12 cellular contexts compared by ENCODE assay signal in genomic region chr6:72382602-72383529, GRCh38.
DNase-seq lines count a peak whose midpoint lies in the region; ATAC-seq and TF ChIP-seq lines count a peak whose summit lies in the region.
"Had no signal": no experiment of that assay in that cellular context is flagged by ENCODE, and none has a peak within 500 bp of the region (broad histone marks: within the 10 kb centered on the region; RNA-seq: fewer than 3 reads in every experiment).

No MANE protein-coding gene starts in this region.

- H3K4me3 ChIP-seq in GM06990 (replicated peaks; ENCODE audit: low read depth, low read length) = no peak overlapping the region
- H3K4me3 ChIP-seq: upper lobe of left lung had no signal

- peak; percentile 96 for ATAC-seq in GM19351 (IDR thresholded peaks at IDR 0.05; ENCODE audit: unreplicated experiment)
- peak; percentile 99 for ATAC-seq in HG02840 (IDR thresholded peaks at IDR 0.05; ENCODE audit: low FRiP score, unreplicated experiment)
- peak; percentile 96 for ATAC-seq in HG03571 (IDR thresholded peaks at IDR 0.05; ENCODE audit: unreplicated experiment)
- ATAC-seq: activated CD4-positive, CD25-positive, alpha-beta regulatory T cell treated with anti-CD3 and anti-CD28 coated beads, Interleukin-2, amount 50 U/mL, for 24 hours had no signal

- TF ChIP-seq CTCF in GM06990 (IDR thresholded peaks at IDR 0.05; ENCODE audit: insufficient read depth, low read length, poor library complexity, severe bottlenecking) = no peak

- no peaks in the 10 kb centered on the region for H3K36me3 ChIP-seq in GM06990 (ENCODE audit: control insufficient read depth, insufficient read depth, low read length)
- H3K36me3 ChIP-seq: upper lobe of left lung had no signal

- intact Hi-C loops in posterior cingulate gyrus (cut with DNase I) = no loop called here

- H3K27me3 ChIP-seq in GM06990 (replicated peaks; ENCODE audit: control insufficient read depth, insufficient read depth, low read length) = no peaks in the 10 kb centered on the region
- H3K27me3 ChIP-seq: upper lobe of left lung had no signal

- in situ Hi-C loops in KBM-7 (cut with MboI; ENCODE audit: low pct_unique_long_range_greater_than_20kb, low sequenced_read_pairs) = no loop called here

- DNase-seq in GM06990 (ENCODE audit: extremely low read depth, insufficient read length) = peak; percentile 49
- DNase-seq in HUDEP-2 (lab: John Stamatoyannopoulos, UW; ENCODE audit: unreplicated experiment in 76 of 76) = no peak
- DNase-seq in KBM-7 = no peak
- no peak for DNase-seq in posterior cingulate gyrus
- DNase-seq in NCI-H510A treated with DMSO at 0.1 percent for 48 hours (lab: John Stamatoyannopoulos, UW) = no peak
- DNase-seq: activated naive CD8-positive, alpha-beta T cell treated with anti-CD3 and anti-CD28 coated beads, Interleukin-2, amount 10 ng/mL, durations not matched to agents 7 days and 5 days; stimulated activated CD4-positive, alpha-beta T cell treated with anti-CD3 and anti-CD28 coated beads, Interleukin-1b, Interleukin-23, amount 100 ng/mL, for 48 hours; upper lobe of left lung had no signal
